In the genomic region with DNA sequence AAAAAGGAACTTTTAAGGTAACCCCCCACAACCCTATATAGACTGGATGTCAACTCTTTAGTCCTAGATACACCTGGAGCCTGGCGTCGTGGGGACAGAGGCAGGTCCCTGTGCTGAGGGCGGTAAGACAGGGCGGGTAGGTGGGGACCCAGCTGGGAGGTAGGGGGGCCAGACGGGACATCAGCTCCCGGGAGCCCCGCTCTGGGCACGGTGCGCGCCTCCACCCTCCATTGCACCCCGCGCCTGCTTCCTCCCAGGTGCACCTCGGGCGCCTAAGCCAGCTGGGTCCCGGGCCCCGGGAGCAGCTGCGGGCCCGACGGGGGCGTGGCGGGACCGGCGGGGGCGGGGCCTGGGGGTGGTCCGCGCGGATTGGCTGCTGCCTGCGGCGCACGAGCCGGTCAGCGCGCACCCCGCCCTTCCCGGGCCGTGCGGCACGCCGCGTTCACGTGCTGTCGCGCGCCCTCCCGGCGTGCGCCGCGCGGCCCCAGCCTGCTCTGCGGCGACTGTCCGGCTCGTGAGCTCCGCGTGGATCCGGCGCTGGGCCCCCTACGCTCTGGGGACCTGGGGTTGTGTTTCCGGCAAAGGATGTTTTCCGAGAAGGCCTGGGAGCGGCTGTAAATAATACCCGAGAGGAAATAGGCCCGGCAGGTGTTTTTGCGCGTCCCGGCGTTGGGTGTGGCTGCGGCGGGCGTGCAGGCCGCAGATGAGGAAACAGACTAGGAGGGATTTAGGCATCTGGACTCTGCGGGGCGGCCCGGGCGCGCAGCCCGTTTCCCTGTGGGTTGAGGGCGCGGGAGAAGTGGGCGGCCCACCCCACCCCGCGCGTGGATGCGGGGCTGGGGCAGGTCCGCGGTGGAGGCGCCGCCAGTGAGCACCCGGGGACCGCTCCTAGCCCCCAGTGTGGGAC, we compare ENCODE assay signal across 8 cellular contexts. TPM values are rescaled to one million over a fixed set of nuclear protein-coding genes. Genes with fewer than 3 reads are reported as not detected.
DNase-seq lines count a peak whose midpoint lies in the region; ATAC-seq, FAIRE-seq and TF ChIP-seq lines count a peak whose summit lies in the region.

No MANE protein-coding gene starts in this region.

- TF ChIP-seq CTCF in astrocyte of the spinal cord (IDR thresholded peaks at IDR 0.05; ENCODE audit: low read depth, low read length) = no peak

- TF ChIP-seq POLR2A in GM12891 (IDR thresholded peaks at IDR 0.05; ENCODE audit: low read depth, low read length) = peak; percentile 65; the same call in 1 of the 2 replicates

- no peaks in the 10 kb centered on the region for H3K4me1 ChIP-seq in iPS DF 6.9 (ENCODE audit: control insufficient read depth, insufficient read depth, low read length)

- H3K36me3 ChIP-seq in iPS DF 6.9 (ENCODE audit: control insufficient read depth, insufficient read depth, low read length) = peaks cover 3% of the 10 kb centered on the region; the same call in 1 of the 2 replicates

- H3K4me3 ChIP-seq in astrocyte of the spinal cord (ENCODE audit: low read depth, low read length) = peak overlapping the region; percentile 57
- 0 out of 2 replicates have a peak overlapping the region, but pooled peaks have one; percentile 5 for H3K4me3 ChIP-seq in iPS DF 6.9 (ENCODE audit: low read length)
- peak overlapping the region; percentile 76 for H3K4me3 ChIP-seq in skeletal muscle cell (ENCODE audit: low read depth, low read length)

- H3K9me3 ChIP-seq in iPS DF 6.9 (ENCODE audit: control insufficient read depth, insufficient read depth, low read length) = no peaks in the 10 kb centered on the region

- in situ Hi-C loops in astrocyte of the spinal cord (cut with HindIII; ENCODE audit: low sequenced_read_pairs) = no loop called here

- no peak overlapping the region for H3K27ac ChIP-seq in iPS DF 6.9 (ENCODE audit: low read length)

- no CpG with 5 or more reads among the region's 91 CpGs for WGBS in iPS DF 6.9 (ENCODE audit: insufficient coverage, insufficient read length)

- no peaks in the 10 kb centered on the region for H3K27me3 ChIP-seq in iPS DF 6.9 (ENCODE audit: control insufficient read depth, insufficient read depth, low read length)

- ATAC-seq in HG02623 (IDR thresholded peaks at IDR 0.05; ENCODE audit: unreplicated experiment) = peak; percentile 93

- peak; percentile 99 for FAIRE-seq in GM12891 (lab: Jason Lieb, UNC)

- peak; percentile 95 for DNase-seq in GM12891 (ENCODE audit: insufficient read length, low spot score)
- DNase-seq in NCI-H128 (lab: John Stamatoyannopoulos, UW; ENCODE audit: unreplicated experiment) = peak; percentile 47
- DNase-seq in T1000 (lab: John Stamatoyannopoulos, UW) = peak; percentile 68
- DNase-seq in astrocyte of the spinal cord (ENCODE audit: low read depth, low spot score) = peak; percentile 84
- no peak for DNase-seq in iPS DF 6.9 (ENCODE audit: low read depth, low spot score)
- peak; percentile 61 for DNase-seq in skeletal muscle cell (ENCODE audit: low read depth)
- no peak for DNase-seq in NCI-H510A (lab: John Stamatoyannopoulos, UW)

TF ChIP-seq in GM12891, 5 proteins besides CTCF, POLR2A, EP300 and RAD21:
- TF ChIP-seq PAX5 (IDR thresholded peaks at IDR 0.05; ENCODE audit: insufficient read depth, low read length, severe bottlenecking) (no peak), TAF1 (IDR thresholded peaks at IDR 0.05; ENCODE audit: low read depth, low read length) (peak; percentile 70; the same call in 1 of the 2 replicates), POLR2AphosphoS5 (IDR thresholded peaks at IDR 0.05; ENCODE audit: low read depth, low read length) (peak; percentile 68; the same call in 1 of the 2 replicates)
TF ChIP-seq in GM12891: peak in this region for 2.

RNA-seq across cellular contexts. Expression of gene PFKFB3, which starts 39.1 kb away (rescaled TPM):
- polyA plus RNA-seq in GM12891 (2012; ENCODE audit: low read depth, missing spikeins) = 26.1 TPM

Comparison
In these comparisons a context has a peak if more than half of its experiments do, and no peak if none do; other contexts are left out.
1. DNase-seq: peak in GM12891 (single experiment), NCI-H128 (single experiment), T1000 (single experiment), astrocyte of the spinal cord (single experiment) and skeletal muscle cell (single experiment); none in iPS DF 6.9 (single experiment) and NCI-H510A (single experiment).
2. H3K4me3 ChIP-seq: peak in every context shown above with its lines; median percentile 76 in skeletal muscle cell; 57 in astrocyte of the spinal cord; 5 in iPS DF 6.9.